8 cellular contexts compared by ENCODE assay signal in genomic region chr3:53348118-53348517, GRCh38. TPM values are rescaled to one million over a fixed set of nuclear protein-coding genes. Genes with fewer than 3 reads are reported as not detected.
DNase-seq lines count a peak whose midpoint lies in the region; ATAC-seq and TF ChIP-seq lines count a peak whose summit lies in the region.
"Not testable (repeated sequence)": the region's sequence is repeated elsewhere in the genome, so short reads cannot be mapped to it uniquely, and the experiment has no call there.

No MANE protein-coding gene starts in this region.

- H3K36me3 Mint-ChIP-seq in HFFc6 (ENCODE audit: low read depth): peaks cover 15% of the 10 kb centered on the region
- not testable (repeated sequence) for H3K36me3 Mint-ChIP-seq in T-cell; endothelial cell (ENCODE audit: low read depth, unreplicated experiment); immature natural killer cell; neural crest cell (ENCODE audit: low read depth)

- H3K4me3 ChIP-seq in AG10803 (ENCODE audit: low read length) (peak overlapping the region; percentile 69), adrenal gland (peak overlapping the region in 3 of 4 donors; percentile 80 to 98 (median 96)), stomach (peak overlapping the region; percentile 85 to 96 (median 90))

- H3K27me3 Mint-ChIP-seq in HFFc6 (ENCODE audit: insufficient read depth); T-cell; endothelial cell (ENCODE audit: unreplicated experiment); immature natural killer cell (ENCODE audit: low read depth in 3 of 3); neural crest cell (ENCODE audit: low read depth): not testable (repeated sequence)

- TF ChIP-seq POLR2A in adrenal gland (IDR thresholded peaks at IDR 0.05); stomach (IDR thresholded peaks at IDR 0.05): not testable (repeated sequence)

- H3K27ac Mint-ChIP-seq in HFFc6 (peak overlapping the region; percentile 98), T-cell (peak overlapping the region; percentile 99), endothelial cell (ENCODE audit: unreplicated experiment) (peak overlapping the region; percentile 99), immature natural killer cell (peak overlapping the region; percentile 94 to 100 (median 98))
- H3K27ac Mint-ChIP-seq in neural crest cell (ENCODE audit: unreplicated experiment): not testable (repeated sequence)

- intact Hi-C loops in adrenal gland (cut with DNase I): loop anchor here in 1 of 2 donors (10.0 kb wide), 1 partner anchor 53 kb away; no protein-coding TSS in a partner anchor
- intact Hi-C loops in stomach (cut with DNase I; ENCODE audit: low total_unique reads): not testable (repeated sequence)

- TF ChIP-seq CTCF in AG10803 (conservative IDR thresholded peaks at IDR 0.05; ENCODE audit: low read length); HFFc6 (IDR thresholded peaks at IDR 0.05); adrenal gland (IDR thresholded peaks at IDR 0.05); endothelial cell (IDR thresholded peaks at IDR 0.05; ENCODE audit: unreplicated experiment); neural crest cell (conservative IDR thresholded peaks at IDR 0.05); stomach (IDR thresholded peaks at IDR 0.05): not testable (repeated sequence)

- not testable (repeated sequence) for H3K9me3 ChIP-seq in adrenal gland (replicated peaks in 1 of 3); stomach

- CTCF ChIA-PET in T-cell (lab: Charles Lee): interaction anchor here in 1 of 2 donors (0.5 to 1.3 kb wide), 2 partner anchors 8 to 26 kb away, joined by 4 to 5 read pairs; no protein-coding TSS in a partner anchor

- not testable (repeated sequence) for H3K9me3 Mint-ChIP-seq in HFFc6; T-cell; endothelial cell (ENCODE audit: unreplicated experiment); immature natural killer cell; neural crest cell

- H3K4me3 Mint-ChIP-seq in HFFc6: peak overlapping the region; percentile 95
- peak overlapping the region; percentile 97 to 99 (median 98) for H3K4me3 Mint-ChIP-seq in T-cell
- H3K4me3 Mint-ChIP-seq in endothelial cell (ENCODE audit: unreplicated experiment): peak overlapping the region; percentile 94
- H3K4me3 Mint-ChIP-seq in immature natural killer cell: peak overlapping the region; percentile 99 to 100 (median 99)
- peak overlapping the region; percentile 99 for H3K4me3 Mint-ChIP-seq in neural crest cell

- not testable (repeated sequence) for TF ChIP-seq EP300 in stomach (IDR thresholded peaks at IDR 0.05)

- H3K27me3 ChIP-seq in adrenal gland, stomach: not testable (repeated sequence)

- H3K27ac ChIP-seq in adrenal gland: peak overlapping the region; percentile 82 to 99 (median 96)
- peak overlapping the region; percentile 94 to 98 (median 96) for H3K27ac ChIP-seq in stomach

- ATAC-seq in T-cell (replicated peaks in 1 of 4): not testable (repeated sequence)

- not testable (repeated sequence) for DNase-seq in AG10803 (ENCODE audit: low read depth); HFFc6; T-cell; endothelial cell (ENCODE audit: low spot score); immature natural killer cell; neural crest cell (ENCODE audit: low read depth, low spot score); stomach
- DNase-seq in adrenal gland: peak in 2 of 7 donors; percentile 34 to 38

- POLR2A ChIA-PET in T-cell (lab: Charles Lee): interaction anchor here in 1 of 2 donors (0.6 kb wide), 1 partner anchor 93 kb away, joined by 4 read pairs; no protein-coding TSS in a partner anchor

- H3K4me1 ChIP-seq in adrenal gland (replicated peaks in 1 of 2) (peaks cover 5 to 31% of the 10 kb centered on the region in 2 donors), stomach (peaks cover under 1 to 44% (median 39%) of the 10 kb centered on the region in 4 donors)

- H3K4me1 Mint-ChIP-seq in HFFc6 (ENCODE audit: low read depth): peaks cover 42% of the 10 kb centered on the region
- H3K4me1 Mint-ChIP-seq in T-cell: peaks cover 33 to 39% (median 37%) of the 10 kb centered on the region in 3 donors
- peaks cover 35% of the 10 kb centered on the region for H3K4me1 Mint-ChIP-seq in endothelial cell (ENCODE audit: unreplicated experiment)
- H3K4me1 Mint-ChIP-seq in immature natural killer cell: peaks cover 31 to 49% of the 10 kb centered on the region in 2 donors
- H3K4me1 Mint-ChIP-seq in neural crest cell: peaks cover 48% of the 10 kb centered on the region

- 83 to 85% (median 84%) methylated on average over 19 of the region's 19 CpGs for WGBS in adrenal gland, 4 donors
- 65 to 79% (median 68%) methylated on average over 19 of the region's 19 CpGs for WGBS in stomach, 5 donors

- H3K36me3 ChIP-seq in adrenal gland (replicated peaks in 1 of 2): not testable (repeated sequence)
- peaks cover 0 to 14% (median 10%) of the 10 kb centered on the region in 4 donors for H3K36me3 ChIP-seq in stomach

RNA-seq across cellular contexts. Expression of gene DCP1A, which starts 0.8 kb away (rescaled TPM):
- total RNA-seq in HFFc6 (2021; fragmentation: NEBNext Ultra II Directional; extraction: Animal tissue kit (Norgen Biotek cat#: 25700)): 10 to 100 TPM; 14.9 to 18.8 (median 16.6) TPM
- 10 to 100 TPM; 32.2 to 44.2 (median 39.7) TPM for total RNA-seq in T-cell
- 10 to 100 TPM; 14.7 to 31.0 (median 26.2) TPM for total RNA-seq in adrenal gland
- polyA plus RNA-seq in adrenal gland: 10 to 100 TPM in 2 of 3 donors, 1 to 10 TPM in 1; 9.3 to 19.4 (median 17.3) TPM
- total RNA-seq in endothelial cell (ENCODE audit: unreplicated experiment): 33.8 TPM
- polyA plus RNA-seq in immature natural killer cell: 10 to 100 TPM; 36.9 to 80.1 (median 51.8) TPM
- total RNA-seq in neural crest cell: 30.0 and 30.6 TPM in 2 replicates
- 10 to 100 TPM; 10.7 to 20.6 (median 14.3) TPM for total RNA-seq in stomach
- polyA plus RNA-seq in stomach: 1 to 10 TPM; 4.5 to 8.7 (median 4.6) TPM
